Comparison of ENCODE assay signal across 1 cellular context in the genomic region with DNA sequence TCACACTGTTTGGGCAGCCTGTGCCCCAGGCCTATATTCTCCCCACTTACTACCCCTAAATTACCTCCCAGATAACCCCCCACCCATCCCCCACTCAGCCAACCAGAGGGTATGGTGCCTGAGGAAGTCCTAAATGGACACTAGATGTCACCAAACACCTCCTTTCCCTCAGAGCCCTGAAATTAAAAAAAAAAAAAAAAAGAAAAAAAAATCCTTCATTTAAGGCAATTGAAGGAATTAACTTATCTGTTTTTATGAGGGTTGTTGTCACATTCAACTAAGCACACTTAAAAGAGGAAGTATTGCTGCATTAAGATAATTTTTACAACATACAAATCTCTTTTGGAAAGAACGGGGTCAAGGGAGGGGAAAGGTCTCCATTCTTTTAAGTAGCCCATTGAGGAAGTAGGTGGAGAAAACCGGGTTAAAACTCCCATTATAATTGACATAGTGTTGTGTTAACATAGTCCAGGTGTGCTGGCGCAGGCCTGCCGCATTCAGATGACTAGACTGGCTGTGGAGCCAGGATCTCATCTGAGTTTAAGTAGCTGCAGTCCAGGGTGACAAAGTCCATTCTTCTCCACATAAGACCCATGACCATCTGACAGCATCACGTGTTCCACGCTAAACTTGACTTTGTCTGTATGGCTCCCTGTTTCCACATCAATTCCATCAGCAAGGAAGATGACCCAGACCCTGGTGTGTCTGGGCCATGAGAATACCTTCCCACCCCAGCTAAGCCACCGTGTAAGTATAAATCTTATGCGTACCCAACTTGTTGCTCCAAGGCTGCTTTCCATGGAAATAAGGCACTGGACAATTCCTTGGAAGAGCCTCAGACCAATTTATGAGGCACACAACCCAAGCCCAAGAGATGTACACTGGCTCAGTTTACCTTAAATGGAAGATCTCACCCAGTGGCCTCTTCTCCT.
TF ChIP-seq lines count a peak whose summit lies in the region.

No MANE protein-coding gene starts in this region.

TF ChIP-seq in endothelial cell of umbilical vein, 7 proteins besides CTCF, POLR2A, EP300 and RAD21:
- no peak for TF ChIP-seq GATA2 (IDR thresholded peaks at IDR 0.05; ENCODE audit: insufficient read depth, insufficient read length, low read depth, low read length)
- TF ChIP-seq, protein P1, sequence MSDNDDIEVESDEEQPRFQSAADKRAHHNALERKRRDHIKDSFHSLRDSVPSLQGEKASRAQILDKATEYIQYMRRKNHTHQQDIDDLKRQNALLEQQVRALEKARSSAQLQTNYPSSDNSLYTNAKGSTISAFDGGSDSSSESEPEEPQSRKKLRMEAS (IDR thresholded peaks at IDR 0.05; ENCODE audit: insufficient read depth, insufficient read length) = peak; percentile 23
- no peak for TF ChIP-seq JUN (IDR thresholded peaks at IDR 0.05; ENCODE audit: borderline replicate concordance, insufficient read depth, insufficient read length, low read depth)
- TF ChIP-seq FOS (IDR thresholded peaks at IDR 0.05; ENCODE audit: borderline replicate concordance, insufficient read depth, low read length) = no peak
